36 cellular contexts compared by ENCODE assay signal in genomic region chr22:22555596-22555995, GRCh38. TPM values are rescaled to one million over a fixed set of nuclear protein-coding genes. Genes with fewer than 3 reads are reported as not detected.
"Had no signal": no experiment of that assay in that cellular context is flagged by ENCODE, and none has a peak within 500 bp of the region (broad histone marks: within the 10 kb centered on the region; RNA-seq: fewer than 3 reads in every experiment).

No MANE protein-coding gene starts in this region.

- H3K4me3 ChIP-seq: hepatocyte, left lung, lung, neural progenitor cell, ovary, right atrium auricular region, right lobe of liver, smooth muscle cell, stomach, testis, thyroid gland, transverse colon, upper lobe of left lung, vagina had no signal

- H3K4me1 ChIP-seq: left lung, neural progenitor cell, right atrium auricular region, right lobe of liver, stomach, thyroid gland, transverse colon, upper lobe of left lung, vagina had no signal

- H2AFZ ChIP-seq: hepatocyte, neural progenitor cell had no signal

- H3K9me3 ChIP-seq: left lung, neutrophil, ovary, right atrium auricular region, right lobe of liver, stomach, testis, thyroid gland, transverse colon, upper lobe of left lung, vagina had no signal

- FAIRE-seq: keratinocyte had no signal

- H3K27ac ChIP-seq: hepatocyte, left lung, neural progenitor cell, neutrophil, ovary, right atrium auricular region, right lobe of liver, stomach, testis, thyroid gland, transverse colon, upper lobe of left lung, vagina had no signal

- DNase-seq: left colon; left lung; mesendoderm; naive B cell; natural killer cell; nephron progenitor cell; occipital lobe; ovary; right lobe of liver; stimulated activated CD4-positive, alpha-beta T cell treated with anti-CD3 and anti-CD28 coated beads, Interleukin-1b, Interleukin-23, amount 100 ng/mL, for 48 hours; stimulated activated CD4-positive, alpha-beta T cell treated with anti-CD3 and anti-CD28 coated beads, Interleukin-2, amount 100 ng/mL, for 48 hours; stimulated activated CD4-positive, alpha-beta T cell treated with anti-CD3 and anti-CD28 coated beads, Interleukin-4, amount 100 ng/mL, for 4 hours; stimulated activated CD8-positive, alpha-beta memory T cell treated with anti-CD3 and anti-CD28 coated beads, Interleukin-4, amount 100 ng/mL, for 48 hours; stimulated activated naive CD8-positive, alpha-beta T cell treated with anti-CD3 and anti-CD28 coated beads, Interleukin-15, Interleukin-2, amounts not matched to agents 100 U/mL and 50 U/mL, for 24 hours; stomach; testis; thyroid gland; transverse colon; upper lobe of left lung had no signal

- H3K9ac ChIP-seq: neural progenitor cell had no signal

- ATAC-seq: left colon; left lung; natural killer cell; right lobe of liver; stimulated activated memory B cell treated with anti-CD40 and anti-IgM and Interleukin-4, amounts not matched to agents 10 μg/mL and 1 μg/mL and 100 μg/mL, for 72 hours; stimulated activated naive CD8-positive, alpha-beta T cell treated with anti-CD3 and anti-CD28 coated beads, Interleukin-15, Interleukin-2, amounts not matched to agents 100 U/mL and 50 U/mL, for 24 hours had no signal

- H3K27me3 ChIP-seq: hepatocyte, neutrophil, ovary, right atrium auricular region, right lobe of liver, stomach, testis, thyroid gland, transverse colon, upper lobe of left lung, vagina had no signal

- H3K79me2 ChIP-seq: hepatocyte had no signal

- H3K4me2 ChIP-seq: hepatocyte, neural progenitor cell, smooth muscle cell had no signal

- H3K36me3 ChIP-seq: left lung, neural progenitor cell, neutrophil, ovary, right atrium auricular region, right lobe of liver, stomach, thyroid gland, transverse colon, upper lobe of left lung, vagina had no signal

RNA-seq across cellular contexts. Expression of gene PRAME, which starts 3.5 kb away (rescaled TPM):
- total RNA-seq: hepatocyte, left colon, left lung, liver, mesothelial cell of epicardium, mononuclear cell, natural killer cell, occipital lobe, progenitor cell of endocrine pancreas, pulmonary artery endothelial cell, right lobe of liver, skeletal muscle tissue, smooth muscle cell, stomach, urinary bladder, vagina had no signal
- polyA plus RNA-seq: hepatocyte, liver, smooth muscle cell, stomach, urinary bladder had no signal

RNA-seq across cellular contexts. Expression of gene ZNF280A, which starts 35.5 kb away (rescaled TPM):
- total RNA-seq: left colon, left lung, liver, lung, natural killer cell, occipital lobe, progenitor cell of endocrine pancreas, pulmonary artery endothelial cell, renal cortical epithelial cell, right atrium auricular region, right lobe of liver, skeletal muscle tissue, smooth muscle cell, stomach, thyroid gland, transverse colon, upper lobe of left lung, urinary bladder, vagina had no signal
- polyA plus RNA-seq: keratinocyte, liver, lung, stomach, urinary bladder had no signal
